Comparison of ENCODE assay signal across 24 cellular contexts in genomic region chr13:46106839-46107371, GRCh38. TPM values are rescaled to one million over a fixed set of nuclear protein-coding genes. Genes with fewer than 3 reads are reported as not detected.
A peak's percentile ranks its signal among the peaks of the same experiment; 100 is the strongest.
DNase-seq lines count a peak whose midpoint lies in the region; ATAC-seq, FAIRE-seq and TF ChIP-seq lines count a peak whose summit lies in the region.
"Had no signal": no experiment of that assay in that cellular context is flagged by ENCODE, and none has a peak within 500 bp of the region (broad histone marks: within the 10 kb centered on the region; RNA-seq: fewer than 3 reads in every experiment).

No MANE protein-coding gene starts in this region.

- H3K4me2 ChIP-seq in BLaER1, result peak overlapping the region; percentile 41
- peak overlapping the region; percentile 38 for H3K4me2 ChIP-seq in OCI-LY7 (ENCODE audit: low read length)

- no peaks in the 10 kb centered on the region for H3K79me2 ChIP-seq in OCI-LY7 (ENCODE audit: insufficient read depth, low read depth, low read length)

- H3K9me3 ChIP-seq in BLaER1, result no peaks in the 10 kb centered on the region
- H3K9me3 ChIP-seq in OCI-LY7 (ENCODE audit: low read length), result no peaks in the 10 kb centered on the region
- H3K9me3 ChIP-seq: HAP-1, tibial artery had no signal

- no peaks in the 10 kb centered on the region for H3K9me2 ChIP-seq in OCI-LY7 (ENCODE audit: insufficient read depth, low read length)

- H2AFZ ChIP-seq in OCI-LY7 (ENCODE audit: low read length), result peak overlapping the region; percentile 56; the same call in 1 of the 2 replicates

- no peaks in the 10 kb centered on the region for H3K36me3 Mint-ChIP-seq in mesothelial cell of epicardium
- H3K36me3 Mint-ChIP-seq: stimulated activated memory B cell treated with anti-CD40 and anti-IgM and Interleukin-4, amounts not matched to agents 10 μg/mL and 1 μg/mL and 100 μg/mL, for 72 hours had no signal

- FAIRE-seq in GM18507 (lab: Jason Lieb, UNC), result peak; percentile 63
- FAIRE-seq: astrocyte, TTC549 had no signal

- no TSS peak for BruUV-seq in OCI-LY7 (replicated peaks; lab: Mats Ljungman, UMichigan)

- H3K27ac Mint-ChIP-seq in mesothelial cell of epicardium, result no peak overlapping the region
- H3K27ac Mint-ChIP-seq: stimulated activated memory B cell treated with anti-CD40 and anti-IgM and Interleukin-4, amounts not matched to agents 10 μg/mL and 1 μg/mL and 100 μg/mL, for 72 hours had no signal

- TF ChIP-seq CTCF in OCI-LY7 (conservative IDR thresholded peaks at IDR 0.05; ENCODE audit: low read length) (no peak), foreskin keratinocyte (conservative IDR thresholded peaks at IDR 0.05) (no peak), mesothelial cell of epicardium (IDR thresholded peaks at IDR 0.05; ENCODE audit: unreplicated experiment) (no peak)

- H3K9ac ChIP-seq in BLaER1, result no peak overlapping the region

- H4K20me1 ChIP-seq in BLaER1 (no peaks in the 10 kb centered on the region), OCI-LY7 (ENCODE audit: insufficient read depth, low read length) (no peaks in the 10 kb centered on the region)

- DNase-seq in GM18507 (ENCODE audit: extremely low spot score, insufficient read length, low read depth) (no peak), OCI-LY7 (ENCODE audit: low spot score) (peak; percentile 10), foreskin keratinocyte (peak in 1 of 2 donors; percentile 38), SK-N-DZ (ENCODE audit: low spot score) (no peak), mesothelial cell of epicardium (ENCODE audit: low spot score in 2 of 2, unreplicated experiment in 2 of 2) (no peak), HEK293T (ENCODE audit: extremely low spot score) (no peak)
- DNase-seq in activated CD4-positive, CD25-positive, alpha-beta regulatory T cell (lab: John Stamatoyannopoulos, UW), result no peak
- DNase-seq: activated CD4-positive, alpha-beta T cell treated with anti-CD3 and anti-CD28 coated beads for 48 hours; activated naive CD4-positive, alpha-beta T cell treated with Interleukin-2 at 50 U/mL for 16 hours; KG1; left cardiac atrium; NCI-H1048; NCI-H2081 treated with DMSO at 0.1 percent for 48 hours; tibial artery had no signal

- H3K4me1 ChIP-seq in BLaER1 (peaks cover 22% of the 10 kb centered on the region), OCI-LY7 (ENCODE audit: insufficient read depth, low read length, poor library complexity, severe bottlenecking) (peaks cover 10% of the 10 kb centered on the region), foreskin keratinocyte (no peaks in the 10 kb centered on the region)

- ATAC-seq in foreskin keratinocyte, result peak; percentile 69
- ATAC-seq: left cardiac atrium; Panc1; stimulated activated memory B cell treated with anti-CD40 and anti-IgM and Interleukin-4, amounts not matched to agents 10 μg/mL and 1 μg/mL and 100 μg/mL, for 72 hours had no signal

- no peak overlapping the region for H3K27ac ChIP-seq in BLaER1
- H3K27ac ChIP-seq in OCI-LY7 (ENCODE audit: low read depth, low read length, poor library complexity, severe bottlenecking), result no peak overlapping the region
- H3K27ac ChIP-seq in foreskin keratinocyte, result no peak overlapping the region
- H3K27ac ChIP-seq: tibial artery had no signal

- POLR2A ChIA-PET in OCI-LY7 (lab: Charles Lee), result interaction anchor here (0.6 kb wide), 2 partner anchors 111 to 430 kb away, joined by 3 read pairs; no protein-coding TSS in a partner anchor
- POLR2A ChIA-PET in HEK293T (lab: Yijun Ruan, JAX), result no interaction called here

- H3K4me3 ChIP-seq in BLaER1, result no peak overlapping the region
- no peak overlapping the region for H3K4me3 ChIP-seq in OCI-LY7 (ENCODE audit: low read depth, low read length, poor library complexity, severe bottlenecking)
- H3K4me3 ChIP-seq: HAP-1, tibial artery had no signal

- no peaks in the 10 kb centered on the region for H3K9me3 Mint-ChIP-seq in mesothelial cell of epicardium

- intact Hi-C loops in OCI-LY7 (cut with micrococcal nuclease; ENCODE audit: unreplicated experiment), result no loop called here

- H3K27me3 Mint-ChIP-seq in mesothelial cell of epicardium (ENCODE audit: low read depth), result no peaks in the 10 kb centered on the region

- H3K36me3 ChIP-seq in BLaER1, result no peaks in the 10 kb centered on the region
- H3K36me3 ChIP-seq in OCI-LY7 (ENCODE audit: insufficient read depth, low read length), result no peaks in the 10 kb centered on the region
- H3K36me3 ChIP-seq: HAP-1, tibial artery had no signal

- no peaks in the 10 kb centered on the region for H3K27me3 ChIP-seq in BLaER1
- H3K27me3 ChIP-seq in foreskin keratinocyte, result no peaks in the 10 kb centered on the region
- H3K27me3 ChIP-seq: tibial artery had no signal

- H3K4me3 Mint-ChIP-seq in mesothelial cell of epicardium, result no peak overlapping the region
- H3K4me3 Mint-ChIP-seq: stimulated activated memory B cell treated with anti-CD40 and anti-IgM and Interleukin-4, amounts not matched to agents 10 μg/mL and 1 μg/mL and 100 μg/mL, for 72 hours had no signal

- H3K4me1 Mint-ChIP-seq in mesothelial cell of epicardium, result peaks cover 7% of the 10 kb centered on the region
- H3K4me1 Mint-ChIP-seq: stimulated activated memory B cell treated with anti-CD40 and anti-IgM and Interleukin-4, amounts not matched to agents 10 μg/mL and 1 μg/mL and 100 μg/mL, for 72 hours had no signal

- CTCF ChIA-PET in OCI-LY7 (lab: Charles Lee; ENCODE audit: unreplicated experiment), result no interaction called here
- CTCF ChIA-PET in HEK293T (lab: Yijun Ruan, JAX), result no interaction called here

TF ChIP-seq in HEK293T, 16 proteins besides CTCF, POLR2A, EP300 and RAD21:
- TF ChIP-seq HDGF (IDR thresholded peaks at IDR 0.05; ENCODE audit: borderline replicate concordance), result no peak
- no peak for TF ChIP-seq BHLHE40 (IDR thresholded peaks at IDR 0.05; ENCODE audit: borderline replicate concordance)
- TF ChIP-seq PKNOX1 (IDR thresholded peaks at IDR 0.05), result no peak
- TF ChIP-seq SP1 (IDR thresholded peaks at IDR 0.05), result no peak
- TF ChIP-seq CTBP1 (IDR thresholded peaks at IDR 0.05; ENCODE audit: borderline replicate concordance), result no peak
- TF ChIP-seq ELF4 (IDR thresholded peaks at IDR 0.05), result no peak
- TF ChIP-seq NFRKB (IDR thresholded peaks at IDR 0.05), result no peak
- TF ChIP-seq L3MBTL2 (conservative IDR thresholded peaks at IDR 0.05), result no peak
- TF ChIP-seq TARDBP (IDR thresholded peaks at IDR 0.05), result no peak
- no peak for TF ChIP-seq LEF1 (IDR thresholded peaks at IDR 0.05; ENCODE audit: borderline replicate concordance)
- TF ChIP-seq ZNF384 (IDR thresholded peaks at IDR 0.05), result no peak
- TF ChIP-seq ARNT (IDR thresholded peaks at IDR 0.05), result no peak
- TF ChIP-seq SUZ12 (IDR thresholded peaks at IDR 0.05), result no peak
- TF ChIP-seq FOXA1 (IDR thresholded peaks at IDR 0.05), result no peak
- no peak for TF ChIP-seq FOXM1 (IDR thresholded peaks at IDR 0.05; ENCODE audit: borderline replicate concordance)
- no peak for TF ChIP-seq FOXK2 (IDR thresholded peaks at IDR 0.05)

RNA-seq across cellular contexts. Expression of gene CPB2, which starts 2.1 kb away (rescaled TPM):
- total RNA-seq in OCI-LY7 (2014; rRNA removed; shearing (Covaris generic)), result not detected in 2 replicates
- total RNA-seq in OCI-LY7 (2022) (not detected in 2 replicates), foreskin keratinocyte (not detected in 2 replicates), mesothelial cell of epicardium (not detected in 3 replicates)
- polyA plus RNA-seq in foreskin keratinocyte, result not detected in 2 replicates
- not detected in 2 replicates for polyA plus RNA-seq in SK-N-DZ (2014; cell fraction: cytosol; rRNA removed)
- polyA plus RNA-seq in SK-N-DZ (2014; cell fraction: nucleus; rRNA removed), result not detected in 2 replicates
- total RNA-seq: astrocyte, chondrocyte, Daoy, fibroblast of villous mesenchyme, left cardiac atrium, renal cortical epithelial cell had no signal

RNA-seq across cellular contexts. Expression of gene ZC3H13, which starts 54.4 kb away (rescaled TPM):
- total RNA-seq in OCI-LY7 (2014; rRNA removed; shearing (Covaris generic)), result 27.2 and 28.2 TPM in 2 replicates
- total RNA-seq in OCI-LY7 (2022) (40.9 and 43.9 TPM in 2 replicates), foreskin keratinocyte (32.1 and 33.9 TPM in 2 replicates), mesothelial cell of epicardium (60.7 to 63.3 TPM (median 61.3 TPM) in 3 replicates)
- polyA plus RNA-seq in foreskin keratinocyte, result 6.8 and 8.6 TPM in 2 replicates
- 12.4 and 13.3 TPM in 2 replicates for polyA plus RNA-seq in SK-N-DZ (2014; cell fraction: cytosol; rRNA removed)
- 29.9 and 48.6 TPM in 2 replicates for polyA plus RNA-seq in SK-N-DZ (2014; cell fraction: nucleus; rRNA removed)
